In genomic region chr3:114151091-114151490, GRCh38 we compare ENCODE assay signal across 2 cellular contexts.
TF ChIP-seq lines count a peak whose summit lies in the region.

No MANE protein-coding gene starts in this region.

TF ChIP-seq in GM23338, 12 proteins besides CTCF, POLR2A, EP300 and RAD21 (continued from another document):
- TF ChIP-seq, protein P1, sequence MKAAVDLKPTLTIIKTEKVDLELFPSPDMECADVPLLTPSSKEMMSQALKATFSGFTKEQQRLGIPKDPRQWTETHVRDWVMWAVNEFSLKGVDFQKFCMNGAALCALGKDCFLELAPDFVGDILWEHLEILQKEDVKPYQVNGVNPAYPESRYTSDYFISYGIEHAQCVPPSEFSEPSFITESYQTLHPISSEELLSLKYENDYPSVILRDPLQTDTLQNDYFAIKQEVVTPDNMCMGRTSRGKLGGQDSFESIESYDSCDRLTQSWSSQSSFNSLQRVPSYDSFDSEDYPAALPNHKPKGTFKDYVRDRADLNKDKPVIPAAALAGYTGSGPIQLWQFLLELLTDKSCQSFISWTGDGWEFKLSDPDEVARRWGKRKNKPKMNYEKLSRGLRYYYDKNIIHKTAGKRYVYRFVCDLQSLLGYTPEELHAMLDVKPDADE (IDR thresholded peaks at IDR 0.05), result no peak
- TF ChIP-seq, protein P2, sequence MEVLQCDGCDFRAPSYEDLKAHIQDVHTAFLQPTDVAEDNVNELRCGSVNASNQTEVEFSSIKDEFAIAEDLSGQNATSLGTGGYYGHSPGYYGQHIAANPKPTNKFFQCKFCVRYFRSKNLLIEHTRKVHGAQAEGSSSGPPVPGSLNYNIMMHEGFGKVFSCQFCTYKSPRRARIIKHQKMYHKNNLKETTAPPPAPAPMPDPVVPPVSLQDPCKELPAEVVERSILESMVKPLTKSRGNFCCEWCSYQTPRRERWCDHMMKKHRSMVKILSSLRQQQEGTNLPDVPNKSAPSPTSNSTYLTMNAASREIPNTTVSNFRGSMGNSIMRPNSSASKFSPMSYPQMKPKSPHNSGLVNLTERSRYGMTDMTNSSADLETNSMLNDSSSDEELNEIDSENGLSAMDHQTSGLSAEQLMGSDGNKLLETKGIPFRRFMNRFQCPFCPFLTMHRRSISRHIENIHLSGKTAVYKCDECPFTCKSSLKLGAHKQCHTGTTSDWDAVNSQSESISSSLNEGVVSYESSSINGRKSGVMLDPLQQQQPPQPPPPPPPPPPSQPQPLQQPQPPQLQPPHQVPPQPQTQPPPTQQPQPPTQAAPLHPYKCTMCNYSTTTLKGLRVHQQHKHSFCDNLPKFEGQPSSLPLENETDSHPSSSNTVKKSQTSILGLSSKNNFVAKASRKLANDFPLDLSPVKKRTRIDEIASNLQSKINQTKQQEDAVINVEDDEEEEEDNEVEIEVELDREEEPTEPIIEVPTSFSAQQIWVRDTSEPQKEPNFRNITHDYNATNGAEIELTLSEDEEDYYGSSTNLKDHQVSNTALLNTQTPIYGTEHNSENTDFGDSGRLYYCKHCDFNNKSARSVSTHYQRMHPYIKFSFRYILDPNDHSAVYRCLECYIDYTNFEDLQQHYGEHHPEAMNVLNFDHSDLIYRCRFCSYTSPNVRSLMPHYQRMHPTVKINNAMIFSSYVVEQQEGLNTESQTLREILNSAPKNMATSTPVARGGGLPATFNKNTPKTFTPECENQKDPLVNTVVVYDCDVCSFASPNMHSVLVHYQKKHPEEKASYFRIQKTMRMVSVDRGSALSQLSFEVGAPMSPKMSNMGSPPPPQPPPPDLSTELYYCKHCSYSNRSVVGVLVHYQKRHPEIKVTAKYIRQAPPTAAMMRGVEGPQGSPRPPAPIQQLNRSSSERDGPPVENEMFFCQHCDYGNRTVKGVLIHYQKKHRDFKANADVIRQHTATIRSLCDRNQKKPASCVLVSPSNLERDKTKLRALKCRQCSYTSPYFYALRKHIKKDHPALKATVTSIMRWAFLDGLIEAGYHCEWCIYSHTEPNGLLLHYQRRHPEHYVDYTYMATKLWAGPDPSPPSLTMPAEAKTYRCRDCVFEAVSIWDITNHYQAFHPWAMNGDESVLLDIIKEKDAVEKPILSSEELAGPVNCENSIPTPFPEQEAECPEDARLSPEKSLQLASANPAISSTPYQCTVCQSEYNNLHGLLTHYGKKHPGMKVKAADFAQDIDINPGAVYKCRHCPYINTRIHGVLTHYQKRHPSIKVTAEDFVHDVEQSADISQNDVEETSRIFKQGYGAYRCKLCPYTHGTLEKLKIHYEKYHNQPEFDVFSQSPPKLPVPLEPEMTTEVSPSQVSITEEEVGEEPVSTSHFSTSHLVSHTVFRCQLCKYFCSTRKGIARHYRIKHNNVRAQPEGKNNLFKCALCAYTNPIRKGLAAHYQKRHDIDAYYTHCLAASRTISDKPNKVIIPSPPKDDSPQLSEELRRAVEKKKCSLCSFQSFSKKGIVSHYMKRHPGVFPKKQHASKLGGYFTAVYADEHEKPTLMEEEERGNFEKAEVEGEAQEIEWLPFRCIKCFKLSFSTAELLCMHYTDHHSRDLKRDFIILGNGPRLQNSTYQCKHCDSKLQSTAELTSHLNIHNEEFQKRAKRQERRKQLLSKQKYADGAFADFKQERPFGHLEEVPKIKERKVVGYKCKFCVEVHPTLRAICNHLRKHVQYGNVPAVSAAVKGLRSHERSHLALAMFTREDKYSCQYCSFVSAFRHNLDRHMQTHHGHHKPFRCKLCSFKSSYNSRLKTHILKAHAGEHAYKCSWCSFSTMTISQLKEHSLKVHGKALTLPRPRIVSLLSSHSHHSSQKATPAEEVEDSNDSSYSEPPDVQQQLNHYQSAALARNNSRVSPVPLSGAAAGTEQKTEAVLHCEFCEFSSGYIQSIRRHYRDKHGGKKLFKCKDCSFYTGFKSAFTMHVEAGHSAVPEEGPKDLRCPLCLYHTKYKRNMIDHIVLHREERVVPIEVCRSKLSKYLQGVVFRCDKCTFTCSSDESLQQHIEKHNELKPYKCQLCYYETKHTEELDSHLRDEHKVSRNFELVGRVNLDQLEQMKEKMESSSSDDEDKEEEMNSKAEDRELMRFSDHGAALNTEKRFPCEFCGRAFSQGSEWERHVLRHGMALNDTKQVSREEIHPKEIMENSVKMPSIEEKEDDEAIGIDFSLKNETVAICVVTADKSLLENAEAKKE (CRISPR knock-in tag; IDR thresholded peaks at IDR 0.05), result no peak
- TF ChIP-seq EZH2 (IDR thresholded peaks at IDR 0.05; ENCODE audit: low read depth, unreplicated experiment) (no peak), ZNF331 (CRISPR knock-in tag; IDR thresholded peaks at IDR 0.05; ENCODE audit: low read depth) (no peak), JUNB (IDR thresholded peaks at IDR 0.05; ENCODE audit: unreplicated experiment) (no peak)
TF ChIP-seq in GM23338: peak in this region for 0.

TF ChIP-seq in H1, 55 proteins besides CTCF, POLR2A, EP300 and RAD21 (continued from another document):
- no peak for TF ChIP-seq CHD7 (IDR thresholded peaks at IDR 0.05; ENCODE audit: insufficient replicate concordance, low read length)
- no peak for TF ChIP-seq SUZ12 (IDR thresholded peaks at IDR 0.05; ENCODE audit: low read length)
- TF ChIP-seq SRF (IDR thresholded peaks at IDR 0.05; ENCODE audit: low read depth, low read length), result no peak
- no peak for TF ChIP-seq YY1 (IDR thresholded peaks at IDR 0.05; ENCODE audit: low read depth, low read length)
- no peak for TF ChIP-seq HDAC2 (IDR thresholded peaks at IDR 0.05; ENCODE audit: borderline replicate concordance in 1 of 2, low read depth in 2 of 2, low read length in 2 of 2)
- TF ChIP-seq CBX8 (IDR thresholded peaks at IDR 0.05; ENCODE audit: borderline replicate concordance, low read depth, low read length), result no peak
- no peak for TF ChIP-seq CHD1 (IDR thresholded peaks at IDR 0.05; ENCODE audit: low read depth, low read length)
- no peak for TF ChIP-seq HDAC6 (IDR thresholded peaks at IDR 0.05; ENCODE audit: low read depth, low read length)
- no peak for TF ChIP-seq CEBPB (IDR thresholded peaks at IDR 0.05; ENCODE audit: low read depth, low read length)
